Comparison of ENCODE assay signal across 13 cellular contexts in genomic region chr18:9961031-9961430, GRCh38. TPM values are rescaled to one million over a fixed set of nuclear protein-coding genes. Genes with fewer than 3 reads are reported as not detected.
DNase-seq lines count a peak whose midpoint lies in the region; ATAC-seq and TF ChIP-seq lines count a peak whose summit lies in the region.
"Had no signal": no experiment of that assay in that cellular context is flagged by ENCODE, and none has a peak within 500 bp of the region (broad histone marks: within the 10 kb centered on the region; RNA-seq: fewer than 3 reads in every experiment).

No MANE protein-coding gene starts in this region.

- no peak overlapping the region for H3K27ac Mint-ChIP-seq in GM23338
- H3K27ac Mint-ChIP-seq: dendritic cell treated with granulocyte-macrophage colony-stimulating factor and Interleukin-4, amounts not matched to agents 40 ng/mL and 50 ng/mL, for 4 days had no signal

- H3K27ac ChIP-seq in GM23338 (ENCODE audit: low read depth) (no peak overlapping the region), body of pancreas (no peak overlapping the region), lower lobe of right lung (no peak overlapping the region)
- H3K27ac ChIP-seq: C4-2B had no signal

- H3K4me1 ChIP-seq in GM23338 (ENCODE audit: insufficient read depth) (peaks cover 15% of the 10 kb centered on the region), body of pancreas (peaks cover 9% of the 10 kb centered on the region), lower lobe of right lung (peaks cover 4% of the 10 kb centered on the region)

- H3K36me3 ChIP-seq in GM23338 (ENCODE audit: insufficient read depth) (no peaks in the 10 kb centered on the region), body of pancreas (replicated peaks in 1 of 2; ENCODE audit: insufficient read depth in 1 of 2, low read depth in 2 of 2) (no peaks in the 10 kb centered on the region), lower lobe of right lung (peaks cover 8% of the 10 kb centered on the region)

- no peaks in the 10 kb centered on the region for H3K9me3 Mint-ChIP-seq in GM23338
- H3K9me3 Mint-ChIP-seq: dendritic cell treated with granulocyte-macrophage colony-stimulating factor and Interleukin-4, amounts not matched to agents 40 ng/mL and 50 ng/mL, for 4 days had no signal

- H3K9me2 ChIP-seq in GM23338 (ENCODE audit: insufficient read depth), result no peaks in the 10 kb centered on the region

- H3K4me2 ChIP-seq in GM23338, result no peak overlapping the region

- H3F3A ChIP-seq in GM23338 (replicated peaks; ENCODE audit: low read depth), result no peaks in the 10 kb centered on the region

- H4K20me1 ChIP-seq in GM23338 (replicated peaks; ENCODE audit: insufficient read depth), result no peaks in the 10 kb centered on the region; the same call in 1 of the 2 replicates

- no peaks in the 10 kb centered on the region for H3K79me2 ChIP-seq in GM23338 (replicated peaks; ENCODE audit: insufficient read depth)

- H3K27me3 ChIP-seq in GM23338 (ENCODE audit: insufficient read depth), result no peaks in the 10 kb centered on the region
- no peaks in the 10 kb centered on the region for H3K27me3 ChIP-seq in body of pancreas
- H3K27me3 ChIP-seq in lower lobe of right lung (ENCODE audit: low read depth), result no peaks in the 10 kb centered on the region

- ATAC-seq in GM23338, result peak; percentile 63
- peak; percentile 28 for ATAC-seq in body of pancreas
- ATAC-seq in lower lobe of right lung, result peak; percentile 22 to 44
- ATAC-seq in HG03521 (IDR thresholded peaks at IDR 0.05; ENCODE audit: unreplicated experiment), result no peak

- H3K4me3 Mint-ChIP-seq in GM23338, result no peak overlapping the region
- H3K4me3 Mint-ChIP-seq: dendritic cell treated with granulocyte-macrophage colony-stimulating factor and Interleukin-4, amounts not matched to agents 40 ng/mL and 50 ng/mL, for 4 days had no signal

- WGBS in body of pancreas, 2 donors, result 35 to 56% methylated on average over 4 of the region's 4 CpGs

- no peak overlapping the region for H2AFZ ChIP-seq in GM23338

- no peaks in the 10 kb centered on the region for H3K36me3 Mint-ChIP-seq in GM23338 (ENCODE audit: low read depth)

- H3K4me3 ChIP-seq in GM23338 (no peak overlapping the region), body of pancreas (no peak overlapping the region), lower lobe of right lung (no peak overlapping the region)

- no peaks in the 10 kb centered on the region for H3K27me3 Mint-ChIP-seq in GM23338 (ENCODE audit: insufficient read depth, low read depth, poor library complexity)

- TF ChIP-seq POLR2A in body of pancreas (IDR thresholded peaks at IDR 0.05), result no peak

- no peak for TF ChIP-seq CTCF in GM23338 (conservative IDR thresholded peaks at IDR 0.05; ENCODE audit: low read depth in 2 of 2)
- no peak for TF ChIP-seq CTCF in body of pancreas (IDR thresholded peaks at IDR 0.05)
- TF ChIP-seq CTCF in lower lobe of right lung (IDR thresholded peaks at IDR 0.05), result no peak

- DNase-seq in AG08395 (ENCODE audit: low spot score) (peak; percentile 42), GM23338 (ENCODE audit: low spot score) (no peak), body of pancreas (no peak), lower lobe of right lung (no peak), cortex of kidney (lab: John Stamatoyannopoulos, UW) (no peak), NCI-H1694 treated with DMSO at 0.1 percent for 48 hours (lab: John Stamatoyannopoulos, UW) (no peak)
- DNase-seq in stimulated activated CD4-positive, alpha-beta T cell treated with anti-CD3 and anti-CD28 coated beads, Interleukin-15, amount 100 ng/mL, for 24 hours, result no peak
- DNase-seq: activated CD4-positive, alpha-beta T cell treated with anti-CD3 and anti-CD28 coated beads for 1 hour; HCEC 1CT; NCI-H2107 had no signal

- no peaks in the 10 kb centered on the region for H3K9me3 ChIP-seq in body of pancreas
- H3K9me3 ChIP-seq in lower lobe of right lung, result no peaks in the 10 kb centered on the region

- intact Hi-C loops in body of pancreas (cut with DNase I) (no loop called here), lower lobe of right lung (cut with DNase I) (no loop called here)

- H3K4me1 Mint-ChIP-seq in GM23338, result peaks cover 26% of the 10 kb centered on the region

TF ChIP-seq in GM23338, 12 proteins besides CTCF, POLR2A, EP300 and RAD21 (continues in another document):
- TF ChIP-seq EZH2 (IDR thresholded peaks at IDR 0.05; ENCODE audit: low read depth, unreplicated experiment) (no peak), NANOG (IDR thresholded peaks at IDR 0.05; ENCODE audit: borderline replicate concordance) (no peak), STAT1 (IDR thresholded peaks at IDR 0.05; ENCODE audit: unreplicated experiment) (no peak), EZH2phosphoT487 (IDR thresholded peaks at IDR 0.05; ENCODE audit: unreplicated experiment) (no peak), ZNF114 (CRISPR knock-in tag; IDR thresholded peaks at IDR 0.05) (no peak), CREB1 (CRISPR knock-in tag; IDR thresholded peaks at IDR 0.05; ENCODE audit: low read depth) (no peak), ZNF331 (CRISPR knock-in tag; IDR thresholded peaks at IDR 0.05; ENCODE audit: low read depth) (no peak), REST (IDR thresholded peaks at IDR 0.05; ENCODE audit: unreplicated experiment) (no peak), POLR2AphosphoS5 (IDR thresholded peaks at IDR 0.05; ENCODE audit: low read depth) (no peak), JUNB (IDR thresholded peaks at IDR 0.05; ENCODE audit: unreplicated experiment) (no peak)
- TF ChIP-seq, protein P1, sequence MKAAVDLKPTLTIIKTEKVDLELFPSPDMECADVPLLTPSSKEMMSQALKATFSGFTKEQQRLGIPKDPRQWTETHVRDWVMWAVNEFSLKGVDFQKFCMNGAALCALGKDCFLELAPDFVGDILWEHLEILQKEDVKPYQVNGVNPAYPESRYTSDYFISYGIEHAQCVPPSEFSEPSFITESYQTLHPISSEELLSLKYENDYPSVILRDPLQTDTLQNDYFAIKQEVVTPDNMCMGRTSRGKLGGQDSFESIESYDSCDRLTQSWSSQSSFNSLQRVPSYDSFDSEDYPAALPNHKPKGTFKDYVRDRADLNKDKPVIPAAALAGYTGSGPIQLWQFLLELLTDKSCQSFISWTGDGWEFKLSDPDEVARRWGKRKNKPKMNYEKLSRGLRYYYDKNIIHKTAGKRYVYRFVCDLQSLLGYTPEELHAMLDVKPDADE (IDR thresholded peaks at IDR 0.05), result no peak

RNA-seq across cellular contexts. Expression of gene VAPA, which starts 47.2 kb away (rescaled TPM):
- total RNA-seq in GM23338 (2014; rRNA removed; shearing (Covaris generic)), result 166 and 178 TPM in 2 replicates
- 158 and 162 TPM in 2 replicates for polyA plus RNA-seq in GM23338 (2016; fragmentation: Nextera tagmentation; extraction: Ambion mirVana)
- total RNA-seq in body of pancreas (100 to 1,000 TPM in 1 of 2 donors, 10 to 100 TPM in 1; 58.7 to 113 TPM), lower lobe of right lung (235 TPM)
